In the genomic region with DNA sequence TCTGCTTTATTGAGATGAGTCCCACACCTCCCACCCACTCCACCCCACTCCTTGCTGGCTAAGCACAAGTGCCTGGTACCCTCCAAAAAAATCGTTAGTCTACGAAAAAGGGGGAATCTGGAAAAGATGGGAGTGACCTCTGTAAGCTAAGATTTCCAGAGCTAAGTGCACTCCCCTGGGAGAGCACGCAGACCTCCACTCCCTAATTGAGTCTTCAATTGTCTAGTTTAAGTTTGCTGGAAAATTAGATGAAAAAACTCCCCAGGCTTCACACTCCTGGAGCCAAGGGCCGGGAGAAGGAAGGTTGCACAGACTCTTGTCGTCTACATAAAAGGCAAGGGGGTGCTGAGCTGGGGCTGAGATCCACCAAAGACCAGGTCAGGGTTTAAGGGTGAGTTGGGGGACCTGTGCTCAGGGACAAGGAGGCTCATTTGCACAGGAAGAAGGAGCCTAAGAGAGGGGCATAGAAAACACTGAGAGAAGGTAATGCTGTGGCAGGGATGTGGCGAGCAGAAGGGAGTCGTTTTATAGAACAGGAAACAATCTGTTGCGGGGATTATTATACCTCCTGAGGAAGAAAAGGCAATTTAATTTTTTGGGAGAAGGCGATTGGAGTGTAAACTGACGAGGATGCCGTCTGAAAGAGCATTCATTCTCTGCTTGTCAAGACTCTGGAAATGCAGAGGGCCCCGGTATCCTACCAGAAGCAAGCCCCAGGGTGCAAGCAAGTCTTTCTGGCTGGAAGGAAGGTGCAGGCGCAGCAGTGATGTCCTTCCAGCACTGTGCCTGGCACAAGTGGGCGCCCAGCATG, we compare ENCODE assay signal across 21 cellular contexts.
A peak's percentile ranks its signal among the peaks of the same experiment; 100 is the strongest.
DNase-seq lines count a peak whose midpoint lies in the region; ATAC-seq and TF ChIP-seq lines count a peak whose summit lies in the region.
"Had no signal": no experiment of that assay in that cellular context is flagged by ENCODE, and none has a peak within 500 bp of the region (broad histone marks: within the 10 kb centered on the region; RNA-seq: fewer than 3 reads in every experiment).

No MANE protein-coding gene starts in this region.

- H3K27me3 Mint-ChIP-seq in mesothelial cell of epicardium (ENCODE audit: low read depth): peaks cover 4% of the 10 kb centered on the region

- TF ChIP-seq POLR2A in esophagus squamous epithelium (IDR thresholded peaks at IDR 0.05): no peak

- peaks cover 60% of the 10 kb centered on the region for H3K4me1 Mint-ChIP-seq in mesothelial cell of epicardium

- no peaks in the 10 kb centered on the region for H3K36me3 ChIP-seq in upper lobe of right lung
- no peaks in the 10 kb centered on the region for H3K36me3 ChIP-seq in trophoblast cell (ENCODE audit: control insufficient read depth in 1 of 2, insufficient read depth in 2 of 2, low read length in 2 of 2)
- H3K36me3 ChIP-seq in esophagus squamous epithelium: no peaks in the 10 kb centered on the region

- no peaks in the 10 kb centered on the region for H3K36me3 Mint-ChIP-seq in mesothelial cell of epicardium
- H3K36me3 Mint-ChIP-seq: CD14-positive monocyte had no signal

- H3K27ac Mint-ChIP-seq in mesothelial cell of epicardium: peak overlapping the region; percentile 60
- H3K27ac Mint-ChIP-seq: B cell had no signal

- H3K4me3 ChIP-seq in upper lobe of right lung: no peak overlapping the region
- H3K4me3 ChIP-seq in trophoblast cell (ENCODE audit: low read depth, low read length): no peak overlapping the region
- H3K4me3 ChIP-seq in esophagus squamous epithelium: no peak overlapping the region
- H3K4me3 ChIP-seq: PC-9 had no signal

- no peak overlapping the region for H4K12ac ChIP-seq in trophoblast cell (ENCODE audit: low read depth, low read length)

- H3K4me1 ChIP-seq in upper lobe of right lung: no peaks in the 10 kb centered on the region
- H3K4me1 ChIP-seq in trophoblast cell (ENCODE audit: control insufficient read depth in 1 of 2, insufficient read depth in 2 of 2, low read length in 2 of 2): peaks cover 0 to 3% of the 10 kb centered on the region in 2 experiments
- peaks cover 0 to 58% (median 14%) of the 10 kb centered on the region in 3 donors for H3K4me1 ChIP-seq in esophagus squamous epithelium

- H3K4me3 Mint-ChIP-seq in mesothelial cell of epicardium: no peak overlapping the region
- H3K4me3 Mint-ChIP-seq: B cell, CD14-positive monocyte had no signal

- intact Hi-C loops in cardiac septum (cut with DNase I): loop anchor here (5.0 kb wide), 1 partner anchor 113 kb away; no protein-coding TSS in a partner anchor
- intact Hi-C loops in left ventricle myocardium superior (cut with micrococcal nuclease): no loop called here
- intact Hi-C loops in upper lobe of right lung (cut with DNase I): no loop called here
- intact Hi-C loops in esophagus squamous epithelium (cut with DNase I): no loop called here

- TF ChIP-seq CTCF in mesothelial cell of epicardium (IDR thresholded peaks at IDR 0.05; ENCODE audit: unreplicated experiment) (no peak), upper lobe of right lung (IDR thresholded peaks at IDR 0.05) (no peak), esophagus squamous epithelium (IDR thresholded peaks at IDR 0.05) (no peak)

- H3K9me3 ChIP-seq in upper lobe of right lung (no peaks in the 10 kb centered on the region), trophoblast cell (ENCODE audit: insufficient read depth, low read depth, low read length) (no peaks in the 10 kb centered on the region), esophagus squamous epithelium (no peaks in the 10 kb centered on the region)

- no peak overlapping the region for H2BK12ac ChIP-seq in trophoblast cell (ENCODE audit: low read length)

- ATAC-seq in left ventricle myocardium superior (no peak), upper lobe of right lung (no peak)

- H3K9me3 Mint-ChIP-seq in mesothelial cell of epicardium: no peaks in the 10 kb centered on the region

- no peak overlapping the region for H2BK5ac ChIP-seq in trophoblast cell (ENCODE audit: low read depth, low read length, poor library complexity)

- H3K4me2 ChIP-seq in trophoblast cell (ENCODE audit: low read length): no peak overlapping the region
- H3K4me2 ChIP-seq: PC-9 had no signal

- no peaks in the 10 kb centered on the region for H3K79me1 ChIP-seq in trophoblast cell (ENCODE audit: low read length)

- no peaks in the 10 kb centered on the region for H3K79me2 ChIP-seq in trophoblast cell (ENCODE audit: control insufficient read depth, insufficient read depth, low read length, poor library complexity)

- no peaks in the 10 kb centered on the region for H3K27me3 ChIP-seq in upper lobe of right lung
- H3K27me3 ChIP-seq in trophoblast cell (ENCODE audit: insufficient read depth, low read length): no peaks in the 10 kb centered on the region
- no peaks in the 10 kb centered on the region for H3K27me3 ChIP-seq in esophagus squamous epithelium

- no peak overlapping the region for H3K4ac ChIP-seq in trophoblast cell (ENCODE audit: low read depth, low read length)

- no peak overlapping the region for H4K8ac ChIP-seq in trophoblast cell (ENCODE audit: low read depth, low read length)

- DNase-seq in cardiac septum (ENCODE audit: low spot score) (peak; percentile 53), left ventricle myocardium superior (no peak), cerebellar cortex (ENCODE audit: low spot score) (peak; percentile 63), mesothelial cell of epicardium (ENCODE audit: low spot score in 2 of 2, unreplicated experiment in 2 of 2) (no peak), upper lobe of right lung (peak; percentile 18), trophoblast cell (no peak), esophagus squamous epithelium (lab: John Stamatoyannopoulos, UW) (no peak)
- DNase-seq in stimulated activated CD4-positive, alpha-beta T cell treated with anti-CD3 and anti-CD28 coated beads, Interleukin-1b, Interleukin-23, amount 100 ng/mL, for 48 hours: no peak
- DNase-seq: H7, KBM-7, MM.1S, NCI-H1092, NCI-H1436, NCI-H187 treated with DMSO at 0.1 percent for 48 hours, NCI-H2107, NCI-H510A, PC-9, SHP77 treated with DMSO at 0.1 percent for 48 hours had no signal

- WGBS in trophoblast cell (ENCODE audit: extremely low coverage, insufficient coverage, insufficient read length): no CpG with 5 or more reads among the region's 14 CpGs
- 79 to 84% methylated on average over 13 to 14 of the region's 14 CpGs for WGBS in esophagus squamous epithelium, 2 donors

- no peak overlapping the region for H3K14ac ChIP-seq in trophoblast cell (ENCODE audit: low read length)

- no peak overlapping the region for H3K18ac ChIP-seq in trophoblast cell (ENCODE audit: low read length)

- H2BK120ac ChIP-seq in trophoblast cell (ENCODE audit: insufficient read depth, low read length, poor library complexity): no peak overlapping the region

- H3K27ac ChIP-seq in upper lobe of right lung (no peak overlapping the region), trophoblast cell (ENCODE audit: low read depth, low read length) (no peak overlapping the region), esophagus squamous epithelium (no peak overlapping the region)
- H3K27ac ChIP-seq: PC-9, RWPE1 had no signal

- no peak overlapping the region for H2AFZ ChIP-seq in trophoblast cell (ENCODE audit: insufficient read depth, low read length, poor library complexity)
- H2AFZ ChIP-seq: PC-9 had no signal

- no peak overlapping the region for H4K91ac ChIP-seq in trophoblast cell (ENCODE audit: low read depth, low read length)

- no peak overlapping the region for H3K9ac ChIP-seq in trophoblast cell (ENCODE audit: low read length)

- H3K23ac ChIP-seq in trophoblast cell (ENCODE audit: low read length): no peak overlapping the region

- H2AK5ac ChIP-seq in trophoblast cell (ENCODE audit: low read length): no peak overlapping the region

Comparison
In these comparisons a context has a peak if more than half of its experiments do, and no peak if none do; other contexts are left out.
1. DNase-seq: peak in cardiac septum (single experiment), cerebellar cortex (single experiment) and upper lobe of right lung (single experiment); none in left ventricle myocardium superior (single experiment), mesothelial cell of epicardium (0 of 2), stimulated activated CD4-positive, alpha-beta T cell treated with anti-CD3 and anti-CD28 coated beads, Interleukin-1b, Interleukin-23, amount 100 ng/mL, for 48 hours (single experiment), trophoblast cell (0 of 2) and esophagus squamous epithelium (single experiment).